In the genomic region with DNA sequence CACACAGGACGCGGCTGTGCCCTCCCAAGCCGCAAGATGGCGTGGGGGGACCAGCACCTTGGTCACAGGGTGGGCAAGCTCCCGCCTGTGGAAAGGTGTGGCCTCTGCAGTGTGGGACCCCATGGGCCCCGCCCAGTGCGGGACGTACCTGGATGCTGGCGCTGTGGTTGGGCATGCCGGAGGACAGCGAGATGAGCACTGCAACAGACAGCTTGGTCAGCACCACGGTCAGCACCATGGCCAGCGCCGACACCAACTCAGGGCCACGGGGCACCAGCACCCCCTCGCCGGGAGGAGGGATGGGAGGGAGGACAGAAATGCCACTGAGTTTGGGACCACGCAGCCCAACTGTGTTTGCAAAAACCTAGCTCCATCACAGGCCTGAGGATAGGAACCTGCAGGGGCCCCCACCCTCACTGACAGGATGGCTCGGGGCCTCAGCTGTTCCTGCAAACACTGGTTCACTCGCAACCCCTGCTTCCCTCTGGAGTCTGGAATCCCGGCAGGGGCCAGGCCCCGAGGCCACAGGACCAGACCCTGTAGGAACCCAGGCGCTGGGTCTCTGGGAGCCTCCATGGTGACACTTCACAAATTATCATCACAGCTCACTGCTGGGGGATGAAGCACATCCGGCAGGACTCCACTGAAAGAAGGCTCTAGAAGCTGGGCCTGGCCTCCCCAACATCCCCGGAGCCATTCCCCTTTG, we compare ENCODE assay signal across 13 cellular contexts. TPM values are rescaled to one million over a fixed set of nuclear protein-coding genes. Genes with fewer than 3 reads are reported as not detected.
DNase-seq lines count a peak whose midpoint lies in the region; TF ChIP-seq lines count a peak whose summit lies in the region.
"Had no signal": no experiment of that assay in that cellular context is flagged by ENCODE, and none has a peak within 500 bp of the region (broad histone marks: within the 10 kb centered on the region; RNA-seq: fewer than 3 reads in every experiment).

No MANE protein-coding gene starts in this region.

- peaks cover 41% of the 10 kb centered on the region for H3K79me2 ChIP-seq in osteoblast (ENCODE audit: insufficient read depth, low read length)

- H3K9me3 Mint-ChIP-seq in activated CD4-positive, alpha-beta T cell treated with anti-CD3 and anti-CD28 coated beads, Interleukin-2, amount 10 ng/mL, durations not matched to agents 24 days and 14 days, result no peaks in the 10 kb centered on the region

- no peak overlapping the region for H3K4me3 ChIP-seq in osteoblast (ENCODE audit: insufficient read depth, low read length)
- H3K4me3 ChIP-seq: vagina had no signal

- no peaks in the 10 kb centered on the region for H3K4me1 ChIP-seq in osteoblast (ENCODE audit: insufficient read depth, low read length)
- H3K4me1 ChIP-seq: vagina had no signal

- no peaks in the 10 kb centered on the region for H3K9me3 ChIP-seq in osteoblast (ENCODE audit: low read depth, low read length)
- H3K9me3 ChIP-seq: vagina had no signal

- H3K27ac ChIP-seq in osteoblast (ENCODE audit: low read depth, low read length), result no peak overlapping the region
- H3K27ac ChIP-seq: vagina had no signal

- H3K4me1 Mint-ChIP-seq in activated CD4-positive, alpha-beta T cell treated with anti-CD3 and anti-CD28 coated beads, Interleukin-2, amount 10 ng/mL, durations not matched to agents 24 days and 14 days, result no peaks in the 10 kb centered on the region

- H3K36me3 ChIP-seq in osteoblast (ENCODE audit: insufficient read depth, low read length), result peaks cover 78% of the 10 kb centered on the region

- H3K27me3 Mint-ChIP-seq in activated CD4-positive, alpha-beta T cell treated with anti-CD3 and anti-CD28 coated beads, Interleukin-2, amount 10 ng/mL, durations not matched to agents 24 days and 14 days, result no peaks in the 10 kb centered on the region
- H3K27me3 Mint-ChIP-seq: T-helper 17 cell had no signal

- H4K20me1 ChIP-seq in osteoblast (ENCODE audit: insufficient read depth, low read length), result peaks cover 48% of the 10 kb centered on the region

- intact Hi-C loops in activated CD4-positive, alpha-beta T cell treated with anti-CD3 and anti-CD28 coated beads, Interleukin-2, amount 10 ng/mL, durations not matched to agents 24 days and 14 days (cut with micrococcal nuclease), result no loop called here

- TF ChIP-seq CTCF in osteoblast (IDR thresholded peaks at IDR 0.05; ENCODE audit: extremely low read depth, low read depth, low read length), result no peak

- no peaks in the 10 kb centered on the region for H3K27me3 ChIP-seq in osteoblast (ENCODE audit: insufficient read depth, low read length)
- H3K27me3 ChIP-seq: vagina had no signal

- peak; percentile 76 for DNase-seq in activated CD4-positive, alpha-beta T cell treated with anti-CD3 and anti-CD28 coated beads, Interleukin-2, amount 10 ng/mL, durations not matched to agents 24 days and 14 days
- DNase-seq in activated CD4-positive, alpha-beta T cell treated with anti-CD3 and anti-CD28 coated beads for 48 hours, result no peak
- peak; percentile 19 for DNase-seq in dermis blood vessel endothelial cell
- peak; percentile 96 for DNase-seq in osteoblast (ENCODE audit: insufficient read length, low spot score, missing footprints)
- no peak for DNase-seq in D341Med (ENCODE audit: low spot score)
- no peak for DNase-seq in NCI-H1092 (lab: John Stamatoyannopoulos, UW)
- DNase-seq: activated CD8-positive, alpha-beta memory T cell treated with anti-CD3 and anti-CD28 coated beads, Interleukin-2, amount 50 U/mL, for 4 hours; DMS153; NCI-H1694 treated with DMSO at 0.1 percent for 48 hours; NK-92 treated with Interleukin-12 subunit alpha and Interleukin-12 subunit beta, amount 100 ng/mL, for 24 hours; small intestine; T-helper 17 cell had no signal

- H3K27ac Mint-ChIP-seq in activated CD4-positive, alpha-beta T cell treated with anti-CD3 and anti-CD28 coated beads, Interleukin-2, amount 10 ng/mL, durations not matched to agents 24 days and 14 days, result no peak overlapping the region
- H3K27ac Mint-ChIP-seq: T-helper 17 cell had no signal

- no peak overlapping the region for H3K4me3 Mint-ChIP-seq in activated CD4-positive, alpha-beta T cell treated with anti-CD3 and anti-CD28 coated beads, Interleukin-2, amount 10 ng/mL, durations not matched to agents 24 days and 14 days
- H3K4me3 Mint-ChIP-seq: T-helper 17 cell had no signal

- H3K4me2 ChIP-seq in osteoblast (ENCODE audit: insufficient read depth, low read length), result no peak overlapping the region

- H2AFZ ChIP-seq in osteoblast (ENCODE audit: low read length), result no peak overlapping the region

- H3K36me3 Mint-ChIP-seq in activated CD4-positive, alpha-beta T cell treated with anti-CD3 and anti-CD28 coated beads, Interleukin-2, amount 10 ng/mL, durations not matched to agents 24 days and 14 days (ENCODE audit: low read depth), result peaks cover 40% of the 10 kb centered on the region

RNA-seq across cellular contexts. Expression of gene IZUMO4, which starts 27.1 kb away (rescaled TPM):
- 9.5 and 10.0 TPM in 2 replicates for total RNA-seq in activated CD4-positive, alpha-beta T cell treated with anti-CD3 and anti-CD28 coated beads, Interleukin-2, amount 10 ng/mL, durations not matched to agents 24 days and 14 days
- total RNA-seq in dermis blood vessel endothelial cell (0.65 and 1.5 TPM in 2 replicates), osteoblast (0.36 and 2.4 TPM in 2 replicates)

RNA-seq across cellular contexts. Expression of gene AP3D1, which starts 27.5 kb away (rescaled TPM):
- 104 and 113 TPM in 2 replicates for total RNA-seq in activated CD4-positive, alpha-beta T cell treated with anti-CD3 and anti-CD28 coated beads, Interleukin-2, amount 10 ng/mL, durations not matched to agents 24 days and 14 days
- total RNA-seq in dermis blood vessel endothelial cell, result 75.7 and 137 TPM in 2 replicates
- 119 and 121 TPM in 2 replicates for total RNA-seq in osteoblast

RNA-seq across cellular contexts. Expression of gene MOB3A, which starts 27.7 kb away (rescaled TPM):
- total RNA-seq in activated CD4-positive, alpha-beta T cell treated with anti-CD3 and anti-CD28 coated beads, Interleukin-2, amount 10 ng/mL, durations not matched to agents 24 days and 14 days, result 184 and 185 TPM in 2 replicates
- 26.4 and 54.0 TPM in 2 replicates for total RNA-seq in dermis blood vessel endothelial cell
- 34.0 and 35.1 TPM in 2 replicates for total RNA-seq in osteoblast

RNA-seq across cellular contexts. Expression of gene DOT1L, which starts 39.9 kb away (rescaled TPM):
- total RNA-seq in activated CD4-positive, alpha-beta T cell treated with anti-CD3 and anti-CD28 coated beads, Interleukin-2, amount 10 ng/mL, durations not matched to agents 24 days and 14 days, result 127 and 137 TPM in 2 replicates
- total RNA-seq in dermis blood vessel endothelial cell (5.4 and 8.8 TPM in 2 replicates), osteoblast (6.9 and 7.1 TPM in 2 replicates)

Comparison
In these comparisons a context has a peak if more than half of its experiments do, and no peak if none do; other contexts are left out.
1. DNase-seq: peak in activated CD4-positive, alpha-beta T cell treated with anti-CD3 and anti-CD28 coated beads, Interleukin-2, amount 10 ng/mL, durations not matched to agents 24 days and 14 days (single experiment), dermis blood vessel endothelial cell (single experiment) and osteoblast (single experiment); none in activated CD4-positive, alpha-beta T cell treated with anti-CD3 and anti-CD28 coated beads for 48 hours (single experiment), D341Med (single experiment) and NCI-H1092 (single experiment).